ENCODE assay signal across 9 cellular contexts in the genomic region with DNA sequence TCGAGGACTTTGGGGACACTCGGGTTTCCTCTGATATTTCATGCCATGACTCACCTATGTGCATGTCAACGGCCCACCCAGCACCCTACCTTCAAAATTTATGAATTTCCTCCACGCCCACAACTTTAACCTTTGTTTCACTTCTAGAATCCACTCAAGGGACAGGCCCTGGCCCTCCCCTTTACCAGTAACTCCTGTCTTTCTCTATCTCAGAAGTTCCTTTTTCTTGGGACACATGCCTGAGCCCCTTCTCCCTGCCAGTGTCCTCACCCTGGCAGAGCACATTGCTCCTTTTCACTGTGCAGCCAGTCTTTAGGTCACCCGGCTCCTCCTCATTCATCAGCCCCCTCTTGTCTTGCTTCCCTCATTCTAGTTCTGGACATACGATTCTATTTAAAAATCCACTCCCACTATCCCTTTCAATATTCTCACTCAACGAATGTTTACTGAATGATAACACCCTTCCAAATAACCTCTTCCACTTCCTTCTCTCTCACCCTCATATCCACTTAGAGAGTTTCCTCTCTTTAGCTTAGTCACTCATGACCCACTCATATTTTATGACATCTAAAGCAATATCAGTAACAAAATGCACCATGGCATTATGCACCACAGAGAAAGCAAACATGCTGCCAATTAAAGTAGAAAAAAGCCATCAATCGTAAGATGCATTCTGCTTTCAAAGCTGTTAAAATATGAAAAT.
A peak's percentile ranks its signal among the peaks of the same experiment; 100 is the strongest.
DNase-seq lines count a peak whose midpoint lies in the region; ATAC-seq, FAIRE-seq and TF ChIP-seq lines count a peak whose summit lies in the region.
"Had no signal": no experiment of that assay in that cellular context is flagged by ENCODE, and none has a peak within 500 bp of the region (broad histone marks: within the 10 kb centered on the region; RNA-seq: fewer than 3 reads in every experiment).

No MANE protein-coding gene starts in this region.

- no peak for TF ChIP-seq RAD21 in HepG2 (CRISPR knock-in tag; IDR thresholded peaks at IDR 0.05)

- H3K4me3 ChIP-seq in right lobe of liver (no peak overlapping the region), HepG2 (replicated peaks in 1 of 3; ENCODE audit: insufficient read depth in 1 of 3, low read depth in 2 of 3, low read length in 3 of 3) (no peak overlapping the region), brain microvascular endothelial cell (ENCODE audit: low read depth, low read length) (no peak overlapping the region), upper lobe of right lung (no peak overlapping the region), GM23338 (no peak overlapping the region)

- POLR2A ChIA-PET in HepG2 (lab: Yijun Ruan, JAX) = no interaction called here

- ATAC-seq in right lobe of liver = peak in 3 of 4 donors; percentile 52 to 59 (median 58)
- no peak for ATAC-seq in HepG2
- peak; percentile 51 for ATAC-seq in HG03439 (IDR thresholded peaks at IDR 0.05; ENCODE audit: unreplicated experiment)
- ATAC-seq in upper lobe of right lung = peak; percentile 78
- no peak for ATAC-seq in GM18868 (IDR thresholded peaks at IDR 0.05; ENCODE audit: unreplicated experiment)
- no peak for ATAC-seq in GM23338

- CTCF ChIA-PET in HepG2 (lab: Yijun Ruan, JAX; ENCODE audit: low intra/inter-chr PET ratio, low total read pairs) = no interaction called here

- WGBS in right lobe of liver (ENCODE audit: insufficient coverage, low coverage, low lambda C conversion rate, missing lambda C conversion rate) = 43% methylated on average over 8 of the region's 8 CpGs
- 5% methylated on average over 8 of the region's 8 CpGs for WGBS in HepG2 (ENCODE audit: low lambda C conversion rate)

- H3K79me2 ChIP-seq in HepG2 (ENCODE audit: insufficient read depth, low read length) = no peaks in the 10 kb centered on the region
- H3K79me2 ChIP-seq in GM23338 (replicated peaks; ENCODE audit: insufficient read depth) = no peaks in the 10 kb centered on the region

- no peak overlapping the region for H3K27ac ChIP-seq in right lobe of liver
- H3K27ac ChIP-seq in HepG2 (ENCODE audit: extremely low read length, insufficient read depth, low read length) = no peak overlapping the region
- H3K27ac ChIP-seq in brain microvascular endothelial cell = peak overlapping the region; percentile 21
- no peak overlapping the region for H3K27ac ChIP-seq in upper lobe of right lung
- H3K27ac ChIP-seq in GM23338 (ENCODE audit: low read depth) = no peak overlapping the region

- H3K4me2 ChIP-seq in HepG2 (ENCODE audit: low read depth, low read length) (no peak overlapping the region), GM23338 (no peak overlapping the region)

- intact Hi-C loops in right lobe of liver (cut with DNase I) = no loop called here
- intact Hi-C loops in HepG2 (cut with micrococcal nuclease; ENCODE audit: unreplicated experiment) = no loop called here
- intact Hi-C loops in upper lobe of right lung (cut with DNase I) = no loop called here

- DNase-seq in right lobe of liver = no peak
- no peak for DNase-seq in HepG2 (ENCODE audit: low spot score)
- no peak for DNase-seq in brain microvascular endothelial cell
- DNase-seq in upper lobe of right lung = no peak
- no peak for DNase-seq in GM19238 (ENCODE audit: insufficient read length, low spot score)
- no peak for DNase-seq in GM23338 (ENCODE audit: low spot score)
- DNase-seq: DND-41 had no signal

- no peaks in the 10 kb centered on the region for H3F3A ChIP-seq in GM23338 (replicated peaks; ENCODE audit: low read depth)

- H3K27ac Mint-ChIP-seq in GM23338 = no peak overlapping the region

- no peaks in the 10 kb centered on the region for H3K4me1 Mint-ChIP-seq in GM23338

- TF ChIP-seq EP300 in HepG2 (IDR thresholded peaks at IDR 0.05; ENCODE audit: low read depth in 2 of 2, low read length in 2 of 2) = no peak
- no peak for TF ChIP-seq EP300 in HepG2 (CRISPR knock-in tag; IDR thresholded peaks at IDR 0.05; ENCODE audit: borderline replicate concordance)

- H3K4me1 ChIP-seq in right lobe of liver (no peaks in the 10 kb centered on the region), HepG2 (ENCODE audit: insufficient read depth, low read length) (no peaks in the 10 kb centered on the region), upper lobe of right lung (peaks cover 3% of the 10 kb centered on the region), GM23338 (ENCODE audit: insufficient read depth) (no peaks in the 10 kb centered on the region)

- H3K9ac ChIP-seq in HepG2 (ENCODE audit: insufficient read depth, low read depth, low read length) = no peak overlapping the region

- H3K9me3 ChIP-seq in right lobe of liver (no peaks in the 10 kb centered on the region), HepG2 (ENCODE audit: low read length) (no peaks in the 10 kb centered on the region), upper lobe of right lung (no peaks in the 10 kb centered on the region)

- H2AFZ ChIP-seq in HepG2 (ENCODE audit: low read length) (no peak overlapping the region), GM23338 (no peak overlapping the region)

- H3K36me3 ChIP-seq in right lobe of liver (no peaks in the 10 kb centered on the region), HepG2 (replicated peaks in 1 of 2; ENCODE audit: control insufficient read depth in 1 of 2, insufficient read depth in 2 of 2, low read length in 2 of 2) (no peaks in the 10 kb centered on the region), brain microvascular endothelial cell (replicated peaks) (no peaks in the 10 kb centered on the region), upper lobe of right lung (no peaks in the 10 kb centered on the region), GM23338 (ENCODE audit: insufficient read depth) (no peaks in the 10 kb centered on the region)

- FAIRE-seq in HepG2 (lab: Jason Lieb, UNC) = no peak

- H3K27me3 ChIP-seq in right lobe of liver (no peaks in the 10 kb centered on the region), HepG2 (ENCODE audit: control insufficient read depth in 1 of 2, insufficient read depth in 2 of 2, low read length in 2 of 2) (peaks cover 2 to 27% of the 10 kb centered on the region in 2 experiments; a peak in 2 of 5 replicates), brain microvascular endothelial cell (replicated peaks) (no peaks in the 10 kb centered on the region), upper lobe of right lung (no peaks in the 10 kb centered on the region), GM23338 (ENCODE audit: insufficient read depth) (no peaks in the 10 kb centered on the region)

- no peaks in the 10 kb centered on the region for H3K27me3 Mint-ChIP-seq in GM23338 (ENCODE audit: insufficient read depth, low read depth, poor library complexity)

- H4K20me1 ChIP-seq in HepG2 (ENCODE audit: insufficient read depth, low read length) (no peaks in the 10 kb centered on the region), GM23338 (replicated peaks; ENCODE audit: insufficient read depth) (no peaks in the 10 kb centered on the region)

- no peaks in the 10 kb centered on the region for H3K9me3 Mint-ChIP-seq in GM23338

- in situ Hi-C loops in HepG2 (cut with HindIII; ENCODE audit: extremely low pct_ligation_motif_present, low pct_unique_long_range_greater_than_20kb) = no loop called here
- in situ Hi-C loops in brain microvascular endothelial cell (cut with HindIII; ENCODE audit: low pct_ligation_motif_present, low sequenced_read_pairs) = no loop called here

- peaks cover 10% of the 10 kb centered on the region for H3K9me2 ChIP-seq in GM23338 (ENCODE audit: insufficient read depth)

- BruUV-seq in HepG2 (replicated peaks; lab: Mats Ljungman, UMichigan) = no TSS peak

- no peak for TF ChIP-seq POLR2A in right lobe of liver (IDR thresholded peaks at IDR 0.05)
- no peak for TF ChIP-seq POLR2A in HepG2 (IDR thresholded peaks at IDR 0.05; ENCODE audit: insufficient read depth in 1 of 2, low read depth in 2 of 2, low read length in 2 of 2)

- no peak for TF ChIP-seq CTCF in right lobe of liver (IDR thresholded peaks at IDR 0.05)
- no peak for TF ChIP-seq CTCF in HepG2 (CRISPR knock-in tag; IDR thresholded peaks at IDR 0.05)
- no peak for TF ChIP-seq CTCF in brain microvascular endothelial cell (IDR thresholded peaks at IDR 0.05; ENCODE audit: low read depth, low read length, missing control alignments)
- no peak for TF ChIP-seq CTCF in upper lobe of right lung (IDR thresholded peaks at IDR 0.05)
- TF ChIP-seq CTCF in GM23338 (conservative IDR thresholded peaks at IDR 0.05; ENCODE audit: low read depth in 2 of 2) = no peak

- no peak overlapping the region for H3K4me3 Mint-ChIP-seq in GM23338

- no peaks in the 10 kb centered on the region for H3K36me3 Mint-ChIP-seq in GM23338 (ENCODE audit: low read depth)

TF ChIP-seq in HepG2, 621 proteins besides CTCF, POLR2A, EP300 and RAD21:
- TF ChIP-seq IRX3 (CRISPR knock-in tag; IDR thresholded peaks at IDR 0.05; ENCODE audit: borderline replicate concordance, low read depth) = no peak

TF ChIP-seq in GM23338, 12 proteins besides CTCF, POLR2A, EP300 and RAD21 (continues in another document):
- TF ChIP-seq STAT1 (IDR thresholded peaks at IDR 0.05; ENCODE audit: unreplicated experiment) = no peak
- TF ChIP-seq JUNB (IDR thresholded peaks at IDR 0.05; ENCODE audit: unreplicated experiment) = no peak
- TF ChIP-seq EZH2phosphoT487 (IDR thresholded peaks at IDR 0.05; ENCODE audit: unreplicated experiment) = no peak
- TF ChIP-seq POLR2AphosphoS5 (IDR thresholded peaks at IDR 0.05; ENCODE audit: low read depth) = no peak
- TF ChIP-seq NANOG (IDR thresholded peaks at IDR 0.05; ENCODE audit: borderline replicate concordance) = no peak

Comparison
In these comparisons a context has a peak if more than half of its experiments do, and no peak if none do; other contexts are left out.
1. ATAC-seq: peak in right lobe of liver (3 of 4), HG03439 (single experiment) and upper lobe of right lung (single experiment); none in HepG2 (single experiment), GM18868 (single experiment) and GM23338 (single experiment).